Comparison of ENCODE assay signal across 15 cellular contexts in genomic region chr19:45391346-45391745, GRCh38. TPM values are rescaled to one million over a fixed set of nuclear protein-coding genes. Genes with fewer than 3 reads are reported as not detected.
A peak's percentile ranks its signal among the peaks of the same experiment; 100 is the strongest.
DNase-seq lines count a peak whose midpoint lies in the region; ATAC-seq and TF ChIP-seq lines count a peak whose summit lies in the region.
"Had no signal": no experiment of that assay in that cellular context is flagged by ENCODE, and none has a peak within 500 bp of the region (broad histone marks: within the 10 kb centered on the region; RNA-seq: fewer than 3 reads in every experiment).

No MANE protein-coding gene starts in this region.

- H3K4me3 ChIP-seq in right cardiac atrium (ENCODE audit: low read length), result no peak overlapping the region
- H3K4me3 ChIP-seq: ovary, stomach had no signal

- intact Hi-C loops in left ventricle myocardium superior (cut with micrococcal nuclease), result no loop called here
- intact Hi-C loops in right cardiac atrium (cut with DNase I), result no loop called here
- intact Hi-C loops in CD4-positive, alpha-beta T cell (cut with DNase I, micrococcal nuclease), result no loop called here

- ATAC-seq in left ventricle myocardium superior (peak; percentile 4), right cardiac atrium (no peak)
- ATAC-seq in CD4-positive, alpha-beta T cell (ENCODE audit: poor library complexity), result no peak
- ATAC-seq: activated T-cell treated with anti-CD3 and anti-CD28 coated beads, Interleukin-2, amount 50 U/mL, for 72 hours had no signal

- no peaks in the 10 kb centered on the region for H3K27me3 ChIP-seq in right cardiac atrium (ENCODE audit: control insufficient read depth, insufficient read depth)
- H3K27me3 ChIP-seq in CD4-positive, alpha-beta T cell (ENCODE audit: control insufficient read depth, insufficient read depth, low read length), result peaks cover 16% of the 10 kb centered on the region
- H3K27me3 ChIP-seq: ovary had no signal

- no peak overlapping the region for H3K27ac Mint-ChIP-seq in CD4-positive, alpha-beta T cell
- H3K27ac Mint-ChIP-seq: activated T-cell treated with anti-CD3 and anti-CD28 coated beads, Interleukin-2, amount 50 U/mL, for 72 hours had no signal

- H3K4me3 Mint-ChIP-seq in CD4-positive, alpha-beta T cell, result no peak overlapping the region
- H3K4me3 Mint-ChIP-seq: activated T-cell treated with anti-CD3 and anti-CD28 coated beads, Interleukin-2, amount 50 U/mL, for 72 hours had no signal

- CTCF ChIA-PET in CD4-positive, alpha-beta T cell (lab: Charles Lee), result no interaction called here

- H3K36me3 Mint-ChIP-seq in CD4-positive, alpha-beta T cell (ENCODE audit: low read depth), result no peaks in the 10 kb centered on the region

- WGBS in right cardiac atrium, result 77% methylated on average over 3 of the region's 3 CpGs

- H3K4me1 ChIP-seq in right cardiac atrium (ENCODE audit: control insufficient read depth, insufficient read depth, low read length), result no peaks in the 10 kb centered on the region
- H3K4me1 ChIP-seq: stomach had no signal

- POLR2A ChIA-PET in CD4-positive, alpha-beta T cell (lab: Charles Lee), result no interaction called here

- H3K9me3 ChIP-seq in right cardiac atrium (ENCODE audit: control insufficient read depth, low read length), result no peaks in the 10 kb centered on the region
- H3K9me3 ChIP-seq in CD4-positive, alpha-beta T cell (ENCODE audit: control insufficient read depth, low read length), result no peaks in the 10 kb centered on the region
- H3K9me3 ChIP-seq: ovary, stomach had no signal

- H3K9me3 Mint-ChIP-seq in CD4-positive, alpha-beta T cell, result no peaks in the 10 kb centered on the region
- H3K9me3 Mint-ChIP-seq: activated T-cell treated with anti-CD3 and anti-CD28 coated beads, Interleukin-2, amount 50 U/mL, for 72 hours had no signal

- no peak for DNase-seq in left ventricle myocardium superior
- no peak for DNase-seq in right cardiac atrium
- peak; percentile 3 for DNase-seq in NCI-H1694 (lab: John Stamatoyannopoulos, UW)
- peak; percentile 40 for DNase-seq in amniotic epithelial cell (ENCODE audit: low read depth)
- DNase-seq in activated naive CD4-positive, alpha-beta T cell treated with anti-CD3 and anti-CD28 coated beads, Interleukin-2, amount 50 U/mL, for 16 hours, result no peak
- DNase-seq in CD4-positive, alpha-beta T cell, result no peak
- DNase-seq in middle frontal gyrus (ENCODE audit: extremely low spot score, low spot score), result no peak
- no peak for DNase-seq in CD1c-positive myeloid dendritic cell (ENCODE audit: extremely low spot score)
- DNase-seq: activated T-cell treated with anti-CD3 and anti-CD28 coated beads, Interleukin-2, amount 50 U/mL, for 72 hours; NCI-H526 treated with DMSO at 0.1 percent for 48 hours; ovary; stomach had no signal

- H3K27ac ChIP-seq in right cardiac atrium (ENCODE audit: low read length), result no peak overlapping the region
- no peak overlapping the region for H3K27ac ChIP-seq in CD4-positive, alpha-beta T cell (ENCODE audit: low read depth, low read length)
- H3K27ac ChIP-seq: C4-2B, ovary, stomach, VCaP had no signal

- TF ChIP-seq CTCF in CD4-positive, alpha-beta T cell (IDR thresholded peaks at IDR 0.05), result no peak

- H3K4me1 Mint-ChIP-seq in CD4-positive, alpha-beta T cell (ENCODE audit: low read depth), result no peaks in the 10 kb centered on the region

- H3K27me3 Mint-ChIP-seq in CD4-positive, alpha-beta T cell, result peaks cover 24% of the 10 kb centered on the region

RNA-seq across cellular contexts. Expression of gene PPP1R13L, which starts 13.5 kb away (rescaled TPM):
- 222 TPM for total RNA-seq in left ventricle myocardium superior
- total RNA-seq in right cardiac atrium, result 100 to 1,000 TPM; 131 to 161 (median 150) TPM
- 100 TPM for polyA plus RNA-seq in right cardiac atrium
- total RNA-seq in CD4-positive, alpha-beta T cell, result 1 to 10 TPM; 1.5 to 3.7 TPM

RNA-seq across cellular contexts. Expression of gene POLR1G, which starts 15.1 kb away (rescaled TPM):
- total RNA-seq in left ventricle myocardium superior (7.0 TPM), right cardiac atrium (1 to 10 TPM; 4.0 to 6.3 (median 5.0) TPM)
- 4.0 TPM for polyA plus RNA-seq in right cardiac atrium
- total RNA-seq in CD4-positive, alpha-beta T cell, result under 1 TPM; 0.16 to 0.28 TPM

RNA-seq across cellular contexts. Expression of gene ERCC2, which starts 21.0 kb away (rescaled TPM):
- total RNA-seq in left ventricle myocardium superior (9.9 TPM), right cardiac atrium (10 to 100 TPM; 11.1 to 15.7 (median 12.2) TPM)
- polyA plus RNA-seq in right cardiac atrium, result 9.6 TPM
- total RNA-seq in CD4-positive, alpha-beta T cell, result 1 to 10 TPM; 8.7 to 9.6 TPM

RNA-seq across cellular contexts. Expression of gene ERCC1, which starts 32.4 kb away (rescaled TPM):
- 150 TPM for total RNA-seq in left ventricle myocardium superior
- 100 to 1,000 TPM; 133 to 143 (median 139) TPM for total RNA-seq in right cardiac atrium
- polyA plus RNA-seq in right cardiac atrium, result 139 TPM
- total RNA-seq in CD4-positive, alpha-beta T cell, result 10 to 100 TPM; 32.5 to 32.6 TPM

RNA-seq across cellular contexts. Expression of gene KLC3, which starts 50.8 kb away (rescaled TPM):
- total RNA-seq in left ventricle myocardium superior, result not detected
- not detected for total RNA-seq in right cardiac atrium
- 0.18 TPM for polyA plus RNA-seq in right cardiac atrium
- not detected for total RNA-seq in CD4-positive, alpha-beta T cell
- total RNA-seq: cardiac septum had no signal

Comparison
In these comparisons a context has a peak if more than half of its experiments do, and no peak if none do; other contexts are left out.
1. DNase-seq: peak in NCI-H1694 (single experiment) and amniotic epithelial cell (single experiment); none in left ventricle myocardium superior (single experiment), right cardiac atrium (0 of 3), activated naive CD4-positive, alpha-beta T cell treated with anti-CD3 and anti-CD28 coated beads, Interleukin-2, amount 50 U/mL, for 16 hours (single experiment), CD4-positive, alpha-beta T cell (0 of 10), middle frontal gyrus (single experiment) and CD1c-positive myeloid dendritic cell (single experiment).
2. RNA of gene PPP1R13L, which starts 13.5 kb away (total RNA-seq): 222 TPM in left ventricle myocardium superior (single experiment) and 131 to 161 TPM in right cardiac atrium; 1.5 to 3.7 TPM in CD4-positive, alpha-beta T cell; every median in the first group is over 10 times any median in the second.